Comparison of ENCODE assay signal across 23 cellular contexts in genomic region chr5:40618926-40619325, GRCh38.
"Had no signal": no experiment of that assay in that cellular context is flagged by ENCODE, and none has a peak within 500 bp of the region (broad histone marks: within the 10 kb centered on the region; RNA-seq: fewer than 3 reads in every experiment).

No MANE protein-coding gene starts in this region.

- DNase-seq: activated CD4-positive, alpha-beta T cell treated with anti-CD3 and anti-CD28 coated beads for 48 hours; activated CD4-positive, alpha-beta T cell treated with anti-CD3 and anti-CD28 coated beads, Interleukin-2, amount 50 U/mL, for 48 hours; activated CD8-positive, alpha-beta memory T cell treated with anti-CD3 and anti-CD28 coated beads for 24 hours; activated effector memory CD4-positive, alpha-beta T cell treated with Interleukin-2 at 50 U/mL for 16 hours; activated naive CD4-positive, alpha-beta T cell treated with Interleukin-2 at 50 U/mL for 16 hours; adrenal gland; aorta; cerebellar nuclear complex; colonic mucosa; dorsolateral prefrontal cortex; effector memory CD4-positive, alpha-beta T cell; left ventricle myocardium superior; pancreas; retina; stimulated activated CD4-positive, alpha-beta T cell treated with anti-CD3 and anti-CD28 coated beads, Interleukin-15, amount 100 ng/mL, for 24 hours; stimulated activated CD4-positive, alpha-beta T cell treated with anti-CD3 and anti-CD28 coated beads, Interleukin-2, amount 100 ng/mL, for 24 hours; stimulated activated naive CD4-positive, alpha-beta T cell treated with Interleukin-2 at 50 U/mL for 16 hours; T-helper 9 cell had no signal

- H3K4me1 ChIP-seq: colonic mucosa, pancreas, prostate gland, tibial nerve had no signal

- H3K27ac ChIP-seq: adrenal gland, cardiac muscle cell, colonic mucosa, dorsolateral prefrontal cortex, pancreas, prostate gland, tibial nerve, VCaP had no signal

- H3K27me3 ChIP-seq: adrenal gland, cardiac muscle cell, colonic mucosa, dorsolateral prefrontal cortex, pancreas, tibial nerve had no signal

- ATAC-seq: left ventricle myocardium superior, pancreas, sciatic nerve had no signal

- H3K9me3 ChIP-seq: adrenal gland, colonic mucosa, pancreas, prostate gland, tibial nerve had no signal

- H3K4me3 ChIP-seq: adrenal gland, cardiac muscle cell, colonic mucosa, dorsolateral prefrontal cortex, pancreas, prostate gland, tibial nerve had no signal

- H3K36me3 ChIP-seq: adrenal gland, cardiac muscle cell, colonic mucosa, pancreas, prostate gland, tibial nerve had no signal
